ENCODE assay signal across 25 cellular contexts in the genomic region with DNA sequence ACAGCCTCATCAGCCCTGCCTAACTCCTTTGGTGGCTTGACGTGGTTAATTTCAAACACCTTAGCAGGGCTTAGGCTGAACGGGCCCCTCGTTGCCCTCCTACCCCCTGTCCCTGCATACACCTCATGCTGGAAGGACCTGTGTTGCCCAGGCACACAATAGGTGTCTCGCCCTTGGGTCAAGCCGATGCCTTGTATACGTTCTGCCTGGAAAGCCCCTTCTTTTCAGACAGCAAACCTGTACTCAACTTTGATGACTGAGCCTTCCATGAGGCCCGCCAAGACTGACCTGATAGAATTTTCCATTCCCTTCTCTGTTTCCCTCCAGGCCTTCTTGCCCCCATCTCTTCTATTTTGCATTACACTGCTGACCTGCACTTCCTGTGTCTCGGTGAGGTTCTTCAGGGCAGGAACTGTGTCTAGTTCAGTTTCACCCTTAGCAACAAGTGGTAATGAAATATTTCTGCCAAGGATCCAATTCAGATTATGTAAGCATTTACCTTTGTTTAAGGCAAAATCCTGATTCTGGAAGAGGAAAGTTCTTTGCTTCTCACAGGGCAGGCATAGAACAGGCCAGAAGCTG. TPM values are rescaled to one million over a fixed set of nuclear protein-coding genes. Genes with fewer than 3 reads are reported as not detected.
A peak's percentile ranks its signal among the peaks of the same experiment; 100 is the strongest.
DNase-seq lines count a peak whose midpoint lies in the region; ATAC-seq, FAIRE-seq and TF ChIP-seq lines count a peak whose summit lies in the region.
"Had no signal": no experiment of that assay in that cellular context is flagged by ENCODE, and none has a peak within 500 bp of the region (broad histone marks: within the 10 kb centered on the region; RNA-seq: fewer than 3 reads in every experiment).

No MANE protein-coding gene starts in this region.

- in situ Hi-C loops in GM12878 (cut with MboI), result no loop called here

- 21% methylated on average over 8 of the region's 8 CpGs for WGBS in GM12878 (ENCODE audit: insufficient coverage, insufficient replicate concordance, low lambda C conversion rate, missing lambda C conversion rate)
- whole genome bisulfite sequencing in neuronal stem cell (ENCODE audit: extremely low coverage in 2 of 2, insufficient read length in 2 of 2, insufficient replicate concordance in 1 of 2), 2 donors, result no CpG with 5 or more reads among the region's 8 CpGs
- 67 to 75% methylated on average over 8 of the region's 8 CpGs for WGBS in heart right ventricle, 2 donors

- 0 out of 22 replicates have a peak overlapping the region, but pooled peaks of 1 of the 11 experiments have one; percentile 19 for H3K9ac ChIP-seq in BLaER1 treated with 17β-estradiol and CSF1 and Interleukin-3, amounts not matched to agents 10 nM and 100 nM
- no peak overlapping the region for H3K9ac ChIP-seq in HUES48 (ENCODE audit: low read depth, low read length)
- H3K9ac ChIP-seq in GM12878 (ENCODE audit: control insufficient read depth, insufficient read depth, low read length), result no peak overlapping the region
- H3K9ac ChIP-seq in neuronal stem cell (ENCODE audit: low read depth, low read length, poor library complexity), result no peak overlapping the region

- H2AK5ac ChIP-seq in neuronal stem cell (ENCODE audit: low read depth, low read length), result no peak overlapping the region

- H3K79me2 ChIP-seq in GM12878 (ENCODE audit: control insufficient read depth, insufficient read depth, low read length), result no peaks in the 10 kb centered on the region

- peaks cover 0 to 34% (median 0%) of the 10 kb centered on the region in 11 experiments; a peak in 4 of 22 replicates for H3K27me3 ChIP-seq in BLaER1 treated with 17β-estradiol and CSF1 and Interleukin-3, amounts not matched to agents 10 nM and 100 nM
- H3K27me3 ChIP-seq in HUES48 (ENCODE audit: control insufficient read depth, insufficient read depth, low read length) (no peaks in the 10 kb centered on the region), GM12878 (replicated peaks in 1 of 2; ENCODE audit: control insufficient read depth in 2 of 2, insufficient read depth in 2 of 2, low read length in 1 of 2) (no peaks in the 10 kb centered on the region), neuronal stem cell (ENCODE audit: control insufficient read depth in 3 of 3, insufficient read depth in 3 of 3, low read depth in 1 of 3, low read length in 3 of 3) (no peaks in the 10 kb centered on the region), heart right ventricle (peaks cover 0 to 6% (median 0%) of the 10 kb centered on the region in 7 donors)
- H3K27me3 ChIP-seq: right atrium auricular region had no signal

- no peak overlapping the region for H3K4me3 ChIP-seq in BLaER1 treated with 17β-estradiol and CSF1 and Interleukin-3, amounts not matched to agents 10 nM and 100 nM
- H3K4me3 ChIP-seq in HUES48 (ENCODE audit: low read depth, low read length) (no peak overlapping the region), GM12878 (no peak overlapping the region), neuronal stem cell (ENCODE audit: low read length in 2 of 2) (no peak overlapping the region), heart right ventricle (no peak overlapping the region)
- H3K4me3 ChIP-seq: lung, right atrium auricular region had no signal

- peak overlapping the region in 9 of 11 experiments; percentile 24 to 74 (median 60); a peak in 17 of 22 replicates for H3K4me2 ChIP-seq in BLaER1 treated with 17β-estradiol and CSF1 and Interleukin-3, amounts not matched to agents 10 nM and 100 nM
- H3K4me2 ChIP-seq in GM12878 (ENCODE audit: control insufficient read depth, insufficient read depth) (peak overlapping the region; percentile 23; the same call in 1 of the 2 replicates), neuronal stem cell (ENCODE audit: insufficient read depth, low read length, poor library complexity, severe bottlenecking) (no peak overlapping the region)

- BruUV-seq in GM12878 (replicated peaks; lab: Mats Ljungman, UMichigan), result no TSS peak

- no peak overlapping the region for H2BK120ac ChIP-seq in neuronal stem cell (ENCODE audit: low read depth, low read length)

- no peak overlapping the region for H2BK12ac ChIP-seq in neuronal stem cell (ENCODE audit: low read length)

- SMC1A ChIA-PET in GM12878 (lab: Charles Lee; ENCODE audit: uncharacterized antibody, unreplicated experiment), result no interaction called here

- H2BK15ac ChIP-seq in neuronal stem cell (ENCODE audit: low read length), result no peak overlapping the region

- no peak for TF ChIP-seq RAD21 in GM12878 (IDR thresholded peaks at IDR 0.05; ENCODE audit: insufficient read depth, low read depth, low read length)

- H2BK5ac ChIP-seq in neuronal stem cell (ENCODE audit: low read length), result no peak overlapping the region

- H3K4me1 ChIP-seq in BLaER1 treated with 17β-estradiol and CSF1 and Interleukin-3, amounts not matched to agents 10 nM and 100 nM, result peaks cover 0 to 29% (median 22%) of the 10 kb centered on the region in 10 experiments; a peak in 16 of 20 replicates
- peaks cover 37% of the 10 kb centered on the region for H3K4me1 ChIP-seq in HUES48 (ENCODE audit: control insufficient read depth, insufficient read depth, low read length)
- no peaks in the 10 kb centered on the region; the same call in 1 of the 2 replicates for H3K4me1 ChIP-seq in GM12878 (ENCODE audit: control insufficient read depth, insufficient read depth, low read length)
- peaks cover 31 to 40% of the 10 kb centered on the region in 2 donors for H3K4me1 ChIP-seq in neuronal stem cell (ENCODE audit: control insufficient read depth in 2 of 2, insufficient read depth in 1 of 2, low read depth in 1 of 2, low read length in 2 of 2)
- peaks cover 0 to 17% (median 7%) of the 10 kb centered on the region in 9 donors for H3K4me1 ChIP-seq in heart right ventricle

- TF ChIP-seq CTCF in GM12878 (IDR thresholded peaks at IDR 0.05 in 2 of 3, conservative IDR thresholded peaks at IDR 0.05 in 1 of 3; ENCODE audit: control insufficient read depth in 2 of 3, extremely low read depth in 1 of 3, insufficient read depth in 1 of 3, low read depth in 3 of 3, low read length in 3 of 3), result no peak
- TF ChIP-seq CTCF in heart right ventricle (IDR thresholded peaks at IDR 0.05), result no peak

- no peak for TF ChIP-seq POLR2A in GM12878 (IDR thresholded peaks at IDR 0.05; ENCODE audit: low read depth, low read length)

- no peak overlapping the region for H3K14ac ChIP-seq in neuronal stem cell (ENCODE audit: low read length)

- H3K23ac ChIP-seq in neuronal stem cell (ENCODE audit: low read depth, low read length, poor library complexity), result no peak overlapping the region

- ATAC-seq in GM12878 (0 out of 3 replicates have a peak, but pooled peaks have one; percentile 21), HG02840 (IDR thresholded peaks at IDR 0.05; ENCODE audit: low FRiP score, unreplicated experiment) (no peak), heart right ventricle (no peak)
- ATAC-seq: esophagus mucosa had no signal

- FAIRE-seq in GM12878 (lab: Jason Lieb, UNC), result no peak
- FAIRE-seq: colon, kidney had no signal

- no peaks in the 10 kb centered on the region for H3K36me3 ChIP-seq in BLaER1 treated with 17β-estradiol and CSF1 and Interleukin-3, amounts not matched to agents 10 nM and 100 nM
- H3K36me3 ChIP-seq in HUES48 (ENCODE audit: control insufficient read depth, insufficient read depth, low read length) (no peaks in the 10 kb centered on the region), GM12878 (ENCODE audit: control insufficient read depth in 2 of 2, insufficient read depth in 2 of 2, low read length in 1 of 2) (no peaks in the 10 kb centered on the region), neuronal stem cell (replicated peaks in 1 of 2; ENCODE audit: control insufficient read depth in 2 of 2, insufficient read depth in 2 of 2, low read length in 2 of 2) (peaks cover 2 to 51% of the 10 kb centered on the region in 2 donors), heart right ventricle (no peaks in the 10 kb centered on the region)
- H3K36me3 ChIP-seq: right atrium auricular region, WERI-Rb-1 had no signal

- no peak for DNase-seq in GM12878 (ENCODE audit: low read depth, low spot score)
- DNase-seq in neuronal stem cell (ENCODE audit: low spot score), result no peak
- no peak for DNase-seq in heart right ventricle
- DNase-seq in activated effector memory CD4-positive, alpha-beta T cell treated with Interleukin-2 at 50 U/mL for 16 hours, result no peak
- DNase-seq in NCI-H2081 (lab: John Stamatoyannopoulos, UW), result no peak
- DNase-seq: activated CD8-positive, alpha-beta memory T cell treated with anti-CD3 and anti-CD28 coated beads, Interleukin-2, amount 50 U/mL, for 4 hours; activated naive CD8-positive, alpha-beta T cell treated with anti-CD3 and anti-CD28 coated beads, Interleukin-2, amount 10 ng/mL, durations not matched to agents 7 days and 5 days; C1 segment of cervical spinal cord; effector memory CD4-positive, alpha-beta T cell; foreskin melanocyte; kidney; NCI-H1092; NCI-H187 treated with DMSO at 0.1 percent for 48 hours; NCI-H2227 treated with DMSO at 0.1 percent for 48 hours; stimulated activated CD4-positive, alpha-beta T cell treated with anti-CD3 and anti-CD28 coated beads, Interleukin-12 subunit alpha, Interleukin-12 subunit beta, amount 100 ng/mL, for 4 hours; T-helper 2 cell; WERI-Rb-1 had no signal

- 0 out of 22 replicates have a peak, but pooled peaks cover 0 to 4% (median 0%) of the 10 kb centered on the region in 11 experiments for H3K9me3 ChIP-seq in BLaER1 treated with 17β-estradiol and CSF1 and Interleukin-3, amounts not matched to agents 10 nM and 100 nM (replicated peaks in 1 of 11)
- H3K9me3 ChIP-seq in HUES48 (ENCODE audit: control insufficient read depth, insufficient read depth, low read length) (no peaks in the 10 kb centered on the region), GM12878 (replicated peaks; ENCODE audit: control insufficient read depth, insufficient read depth, low read length) (no peaks in the 10 kb centered on the region), neuronal stem cell (replicated peaks in 1 of 2; ENCODE audit: control insufficient read depth in 2 of 2, insufficient read depth in 1 of 2, low read depth in 1 of 2, low read length in 2 of 2) (no peaks in the 10 kb centered on the region), heart right ventricle (no peaks in the 10 kb centered on the region)
- H3K9me3 ChIP-seq: right atrium auricular region had no signal

- H4K8ac ChIP-seq in neuronal stem cell (ENCODE audit: low read depth, low read length), result no peak overlapping the region

- H4K91ac ChIP-seq in neuronal stem cell (ENCODE audit: low read depth, low read length, poor library complexity), result no peak overlapping the region

- RAD21 ChIA-PET in GM12878 (lab: Charles Lee; ENCODE audit: unreplicated experiment), result no interaction called here

- CTCF ChIA-PET in GM12878 (lab: Yijun Ruan, JAX), result no interaction called here

- no peak for TF ChIP-seq EP300 in GM12878 (IDR thresholded peaks at IDR 0.05; ENCODE audit: borderline replicate concordance in 1 of 2, control insufficient read depth in 1 of 2, low read depth in 2 of 2, low read length in 2 of 2)

- peak overlapping the region in 1 of 11 experiments; percentile 25; a peak in 1 of 22 replicates for H3K27ac ChIP-seq in BLaER1 treated with 17β-estradiol and CSF1 and Interleukin-3, amounts not matched to agents 10 nM and 100 nM
- peak overlapping the region; percentile 18 for H3K27ac ChIP-seq in HUES48 (ENCODE audit: low read depth, low read length)
- no peak overlapping the region for H3K27ac ChIP-seq in GM12878 (ENCODE audit: control insufficient read depth, insufficient read depth)
- no peak overlapping the region for H3K27ac ChIP-seq in neuronal stem cell (replicated peaks; ENCODE audit: low read length)
- no peak overlapping the region for H3K27ac ChIP-seq in heart right ventricle
- H3K27ac ChIP-seq: WERI-Rb-1 had no signal

- POLR2A ChIA-PET in GM12878 (lab: Charles Lee), result no interaction called here

- no peak overlapping the region for H3K4ac ChIP-seq in neuronal stem cell (ENCODE audit: low read length)

- H3K18ac ChIP-seq in neuronal stem cell (ENCODE audit: low read length), result peak overlapping the region; percentile 51

- no peaks in the 10 kb centered on the region for H4K20me1 ChIP-seq in BLaER1 treated with 17β-estradiol and CSF1 and Interleukin-3, amounts not matched to agents 10 nM and 100 nM
- H4K20me1 ChIP-seq in GM12878 (ENCODE audit: control insufficient read depth, insufficient read depth), result no peaks in the 10 kb centered on the region

- H2AFZ ChIP-seq in GM12878 (ENCODE audit: control insufficient read depth, low read depth, low read length), result no peak overlapping the region
- H2AFZ ChIP-seq in neuronal stem cell (ENCODE audit: low read length), result no peak overlapping the region

- H3K79me1 ChIP-seq in neuronal stem cell (ENCODE audit: low read depth, low read length), result no peaks in the 10 kb centered on the region

- intact Hi-C loops in GM12878 (cut with micrococcal nuclease; ENCODE audit: unreplicated experiment) (no loop called here), heart right ventricle (cut with DNase I) (loop anchor here in 1 of 10 donors (5.0 kb wide), 1 partner anchor 39 kb away; no protein-coding TSS in a partner anchor)

RNA-seq across cellular contexts. Expression of gene GREB1, which starts 7.9 kb away (rescaled TPM):
- total RNA-seq in GM12878 (2013; cell fraction: nucleolus; rRNA removed), result 1.3 and 3.0 TPM in 2 replicates
- total RNA-seq in GM12878 (2014; rRNA removed) (0.11 and 0.62 TPM in 2 replicates), GM12878 (2014; rRNA removed; fragmentation: Illumina TruSeq; extraction: Trizol) (0.55 and 0.67 TPM in 2 replicates), GM12878 (2021) (0.69 and 2.1 TPM in 2 replicates), heart right ventricle (10 to 100 TPM in 2 of 10 donors, 1 to 10 TPM in 8; 5.2 to 15.6 (median 8.0) TPM)
- polyA plus RNA-seq in GM12878 (2011; ENCODE audit: low read depth), result not detected
- polyA plus RNA-seq in GM12878 (2011; rRNA removed) (0.22 and 0.39 TPM in 2 replicates), GM12878 (2014; fragmentation: Illumina TruSeq; extraction: Trizol) (0.37 and 3.5 TPM in 2 replicates), GM12878 (2014; fragmentation: Nextera tagmentation; extraction: Ambion mirVana) (under 1 TPM in 1 of 2 experiments, not detected in 1; 0.09 TPM), GM12878 (2014; rRNA removed) (0.23 and 0.28 TPM in 2 replicates), GM12878 (2016; fragmentation: Nextera tagmentation; extraction: Ambion mirVana) (under 1 TPM; 0.35 to 0.36 TPM), heart right ventricle (1 to 10 TPM; 1.2 to 6.0 TPM)
- polyA plus RNA-seq in GM12878 (2011; cell fraction: cytosol; rRNA removed), result 0.19 and 0.27 TPM in 2 replicates
- polyA plus RNA-seq in GM12878 (2011; cell fraction: nucleus; rRNA removed), result 0.18 and 0.46 TPM in 2 replicates
- polyA plus RNA-seq in GM12878 (2012), result 0.22 and 0.23 TPM in 2 replicates
- polyA minus RNA-seq in GM12878 (2011; rRNA and poly(A)+ RNA removed), result 0.22 and 0.31 TPM in 2 replicates
- polyA minus RNA-seq in GM12878 (2011; cell fraction: cytosol; rRNA and poly(A)+ RNA removed), result not detected in 2 replicates
- polyA minus RNA-seq in GM12878 (2011; cell fraction: nucleus; rRNA and poly(A)+ RNA removed), result not detected in 2 replicates
- 16.7 TPM for polyA plus RNA-seq in neuronal stem cell (2013, experiment 1 of 2)
- 16.9 TPM for polyA plus RNA-seq in neuronal stem cell (2013, experiment 2 of 2)
- total RNA-seq: HT-29 had no signal
